In genomic region chr13:93398167-93398566, GRCh38 we compare ENCODE assay signal across 1 cellular context.
TF ChIP-seq lines count a peak whose summit lies in the region.

No MANE protein-coding gene starts in this region.

TF ChIP-seq in GM23338, 12 proteins besides CTCF, POLR2A, EP300 and RAD21 (continued from another document):
- TF ChIP-seq ZNF462 (CRISPR knock-in tag; IDR thresholded peaks at IDR 0.05): no peak
- TF ChIP-seq JUNB (IDR thresholded peaks at IDR 0.05; ENCODE audit: unreplicated experiment): no peak
- no peak for TF ChIP-seq STAT1 (IDR thresholded peaks at IDR 0.05; ENCODE audit: unreplicated experiment)
- no peak for TF ChIP-seq EZH2phosphoT487 (IDR thresholded peaks at IDR 0.05; ENCODE audit: unreplicated experiment)
- TF ChIP-seq POLR2AphosphoS5 (IDR thresholded peaks at IDR 0.05; ENCODE audit: low read depth): no peak
- TF ChIP-seq, protein P1, sequence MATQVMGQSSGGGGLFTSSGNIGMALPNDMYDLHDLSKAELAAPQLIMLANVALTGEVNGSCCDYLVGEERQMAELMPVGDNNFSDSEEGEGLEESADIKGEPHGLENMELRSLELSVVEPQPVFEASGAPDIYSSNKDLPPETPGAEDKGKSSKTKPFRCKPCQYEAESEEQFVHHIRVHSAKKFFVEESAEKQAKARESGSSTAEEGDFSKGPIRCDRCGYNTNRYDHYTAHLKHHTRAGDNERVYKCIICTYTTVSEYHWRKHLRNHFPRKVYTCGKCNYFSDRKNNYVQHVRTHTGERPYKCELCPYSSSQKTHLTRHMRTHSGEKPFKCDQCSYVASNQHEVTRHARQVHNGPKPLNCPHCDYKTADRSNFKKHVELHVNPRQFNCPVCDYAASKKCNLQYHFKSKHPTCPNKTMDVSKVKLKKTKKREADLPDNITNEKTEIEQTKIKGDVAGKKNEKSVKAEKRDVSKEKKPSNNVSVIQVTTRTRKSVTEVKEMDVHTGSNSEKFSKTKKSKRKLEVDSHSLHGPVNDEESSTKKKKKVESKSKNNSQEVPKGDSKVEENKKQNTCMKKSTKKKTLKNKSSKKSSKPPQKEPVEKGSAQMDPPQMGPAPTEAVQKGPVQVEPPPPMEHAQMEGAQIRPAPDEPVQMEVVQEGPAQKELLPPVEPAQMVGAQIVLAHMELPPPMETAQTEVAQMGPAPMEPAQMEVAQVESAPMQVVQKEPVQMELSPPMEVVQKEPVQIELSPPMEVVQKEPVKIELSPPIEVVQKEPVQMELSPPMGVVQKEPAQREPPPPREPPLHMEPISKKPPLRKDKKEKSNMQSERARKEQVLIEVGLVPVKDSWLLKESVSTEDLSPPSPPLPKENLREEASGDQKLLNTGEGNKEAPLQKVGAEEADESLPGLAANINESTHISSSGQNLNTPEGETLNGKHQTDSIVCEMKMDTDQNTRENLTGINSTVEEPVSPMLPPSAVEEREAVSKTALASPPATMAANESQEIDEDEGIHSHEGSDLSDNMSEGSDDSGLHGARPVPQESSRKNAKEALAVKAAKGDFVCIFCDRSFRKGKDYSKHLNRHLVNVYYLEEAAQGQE (IDR thresholded peaks at IDR 0.05; ENCODE audit: unreplicated experiment): no peak
- no peak for TF ChIP-seq EZH2 (IDR thresholded peaks at IDR 0.05; ENCODE audit: low read depth, unreplicated experiment)
- TF ChIP-seq ETS1 (IDR thresholded peaks at IDR 0.05): no peak
- TF ChIP-seq ZNF331 (CRISPR knock-in tag; IDR thresholded peaks at IDR 0.05; ENCODE audit: low read depth): no peak
- TF ChIP-seq ZNF114 (CRISPR knock-in tag; IDR thresholded peaks at IDR 0.05): no peak
- no peak for TF ChIP-seq CREB1 (CRISPR knock-in tag; IDR thresholded peaks at IDR 0.05; ENCODE audit: low read depth)
